Comparison of ENCODE assay signal across 13 cellular contexts in genomic region chr1:14113271-14113670, GRCh38.
DNase-seq lines count a peak whose midpoint lies in the region; ATAC-seq and TF ChIP-seq lines count a peak whose summit lies in the region.
"Had no signal": no experiment of that assay in that cellular context is flagged by ENCODE, and none has a peak within 500 bp of the region (broad histone marks: within the 10 kb centered on the region; RNA-seq: fewer than 3 reads in every experiment).

No MANE protein-coding gene starts in this region.

- 71 to 79% methylated on average over 4 to 9 of the region's 9 CpGs for WGBS in transverse colon (ENCODE audit: low coverage in 1 of 2), 2 donors

- ATAC-seq in foreskin keratinocyte (peak; percentile 21), GM18867 (IDR thresholded peaks at IDR 0.05; ENCODE audit: unreplicated experiment) (no peak)

- TF ChIP-seq POLR2A in transverse colon (IDR thresholded peaks at IDR 0.05): no peak

- no peaks in the 10 kb centered on the region for H3K36me3 ChIP-seq in A673 (ENCODE audit: insufficient read depth, low read length, poor library complexity, severe bottlenecking)
- no peaks in the 10 kb centered on the region for H3K36me3 ChIP-seq in adipocyte (ENCODE audit: control insufficient read depth, insufficient read depth, low read length, severe bottlenecking)
- H3K36me3 ChIP-seq in transverse colon: no peaks in the 10 kb centered on the region
- H3K36me3 ChIP-seq: BLaER1 had no signal

- TF ChIP-seq CTCF in A673 (conservative IDR thresholded peaks at IDR 0.05; ENCODE audit: low read depth, low read length): no peak
- TF ChIP-seq CTCF in foreskin keratinocyte (conservative IDR thresholded peaks at IDR 0.05): no peak
- no peak for TF ChIP-seq CTCF in transverse colon (IDR thresholded peaks at IDR 0.05)

- CTCF ChIA-PET in A673 (lab: Charles Lee): interaction anchor here (0.5 to 1.3 kb wide), 8 partner anchors 28 to 987 kb away, joined by 3 to 5 read pairs (median 4); no protein-coding TSS in a partner anchor
- CTCF ChIA-PET in HEK293T (lab: Yijun Ruan, JAX): interaction anchor here (0.7 to 1.7 kb wide), 6 partner anchors 11 to 934 kb away, joined by 3 to 5 read pairs (median 3); no protein-coding TSS in a partner anchor

- POLR2A ChIA-PET in A673 (lab: Charles Lee; ENCODE audit: low non-redundant PET): no interaction called here
- POLR2A ChIA-PET in HEK293T (lab: Yijun Ruan, JAX): no interaction called here

- peak overlapping the region; percentile 70 for H3K9ac ChIP-seq in adipocyte (ENCODE audit: low read length)
- H3K9ac ChIP-seq: BLaER1 had no signal

- peak; percentile 40 for DNase-seq in A673 (ENCODE audit: low spot score)
- peak; percentile 3 for DNase-seq in M059J (ENCODE audit: low read depth)
- no peak for DNase-seq in adipocyte (ENCODE audit: low read depth)
- DNase-seq in foreskin keratinocyte: peak in 1 of 2 donors; percentile 55
- no peak for DNase-seq in transverse colon
- DNase-seq in NCI-H526 (lab: John Stamatoyannopoulos, UW): no peak
- DNase-seq in HEK293T (ENCODE audit: extremely low spot score): no peak
- DNase-seq: CD4-positive, CD25-positive, alpha-beta regulatory T cell; HCEC 1CT had no signal

- TF ChIP-seq EP300 in transverse colon (IDR thresholded peaks at IDR 0.05; ENCODE audit: low read depth): no peak

- no peak overlapping the region for H3K4me3 ChIP-seq in A673 (ENCODE audit: low read depth, low read length, poor library complexity, severe bottlenecking)
- H3K4me3 ChIP-seq in adipocyte (ENCODE audit: low read length): no peak overlapping the region
- no peak overlapping the region for H3K4me3 ChIP-seq in transverse colon
- H3K4me3 ChIP-seq: BLaER1 had no signal

- H3K9me3 ChIP-seq in A673 (ENCODE audit: low read depth, low read length, poor library complexity, severe bottlenecking) (peaks cover 9% of the 10 kb centered on the region), adipocyte (ENCODE audit: control insufficient read depth, low read length) (no peaks in the 10 kb centered on the region), transverse colon (no peaks in the 10 kb centered on the region)

- in situ Hi-C loops in transverse colon (cut with MboI; ENCODE audit: low pct_ligation_motif_present in 1 of 4, low pct_unique_long_range_greater_than_20kb in 1 of 4, low sequenced_read_pairs in 3 of 4): loop anchor here in 3 of 4 donors (25.0 kb wide), 3 partner anchors 599 to 924 kb away; no protein-coding TSS in a partner anchor

- intact Hi-C loops in A673 (cut with micrococcal nuclease; ENCODE audit: unreplicated experiment): loop anchor here (5.0 to 10.0 kb wide), 7 partner anchors 252 to 934 kb away; no protein-coding TSS in a partner anchor
- intact Hi-C loops in transverse colon (cut with DNase I; ENCODE audit: low total_unique reads): no loop called here

- H3K27me3 ChIP-seq in A673 (replicated peaks; ENCODE audit: insufficient read depth, low read depth, low read length, poor library complexity) (no peaks in the 10 kb centered on the region), adipocyte (replicated peaks; ENCODE audit: control insufficient read depth, insufficient read depth, low read length) (no peaks in the 10 kb centered on the region), foreskin keratinocyte (no peaks in the 10 kb centered on the region), transverse colon (no peaks in the 10 kb centered on the region)
- H3K27me3 ChIP-seq: BLaER1 had no signal

- no TSS peak for BruUV-seq in A673 (replicated peaks; lab: Mats Ljungman, UMichigan)

- peak overlapping the region; percentile 57 for H3K27ac ChIP-seq in A673 (ENCODE audit: low read depth, low read length, poor library complexity, severe bottlenecking)
- H3K27ac ChIP-seq in foreskin keratinocyte: peak overlapping the region; percentile 79
- H3K27ac ChIP-seq in transverse colon: no peak overlapping the region
- H3K27ac ChIP-seq: 22Rv1, BLaER1, HL-60 had no signal

- H3K4me1 ChIP-seq in A673 (ENCODE audit: insufficient read depth, low read length, poor library complexity, severe bottlenecking) (peaks cover 25% of the 10 kb centered on the region), adipocyte (ENCODE audit: control insufficient read depth, insufficient read depth, low read length) (peaks cover 28% of the 10 kb centered on the region), foreskin keratinocyte (no peaks in the 10 kb centered on the region), transverse colon (no peaks in the 10 kb centered on the region)

TF ChIP-seq in HEK293T, 16 proteins besides CTCF, POLR2A, EP300 and RAD21:
- TF ChIP-seq HDGF (IDR thresholded peaks at IDR 0.05; ENCODE audit: borderline replicate concordance): no peak

Comparison
In these comparisons a context has a peak if more than half of its experiments do, and no peak if none do; other contexts are left out.
1. DNase-seq: peak in A673 (single experiment) and M059J (single experiment); none in adipocyte (single experiment), transverse colon (single experiment), NCI-H526 (0 of 2) and HEK293T (single experiment).
2. H3K27ac ChIP-seq: peak in A673 (single experiment) and foreskin keratinocyte (single experiment); none in transverse colon (0 of 4).